9 cellular contexts compared by ENCODE assay signal in genomic region chr3:36945326-36945980, GRCh38. TPM values are rescaled to one million over a fixed set of nuclear protein-coding genes. Genes with fewer than 3 reads are reported as not detected.
DNase-seq lines count a peak whose midpoint lies in the region; ATAC-seq and TF ChIP-seq lines count a peak whose summit lies in the region.
"Had no signal": no experiment of that assay in that cellular context is flagged by ENCODE, and none has a peak within 500 bp of the region (broad histone marks: within the 10 kb centered on the region; RNA-seq: fewer than 3 reads in every experiment).

No MANE protein-coding gene starts in this region.

- H2AFZ ChIP-seq in OCI-LY3 (ENCODE audit: low read depth, low read length) (peak overlapping the region; percentile 76), osteoblast (ENCODE audit: low read length) (peak overlapping the region; percentile 91)

- DNase-seq in esophagus muscularis mucosa (ENCODE audit: extremely low spot score) = no peak
- no peak for DNase-seq in osteoblast (ENCODE audit: insufficient read length, low spot score, missing footprints)
- DNase-seq in HUDEP-2 (lab: John Stamatoyannopoulos, UW; ENCODE audit: unreplicated experiment in 76 of 76) = no peak
- no peak for DNase-seq in germinal center (ENCODE audit: low spot score)
- DNase-seq: NCI-H187 treated with DMSO at 0.1 percent for 48 hours had no signal

- H3K27me3 ChIP-seq in BLaER1 (no peaks in the 10 kb centered on the region; the same call in 1 of the 2 replicates), OCI-LY3 (ENCODE audit: low read depth, low read length) (no peaks in the 10 kb centered on the region), esophagus muscularis mucosa (no peaks in the 10 kb centered on the region), osteoblast (ENCODE audit: insufficient read depth, low read length) (no peaks in the 10 kb centered on the region)

- no peak overlapping the region for H3K27ac ChIP-seq in BLaER1
- H3K27ac ChIP-seq in OCI-LY3 (ENCODE audit: low read length) = no peak overlapping the region; the same call in 1 of the 2 replicates
- H3K27ac ChIP-seq in esophagus muscularis mucosa (replicated peaks in 1 of 4) = peak overlapping the region in 3 of 4 donors; percentile 78 to 80 (median 79)
- H3K27ac ChIP-seq in osteoblast (ENCODE audit: low read depth, low read length) = no peak overlapping the region

- H4K20me1 ChIP-seq in BLaER1 (no peaks in the 10 kb centered on the region), OCI-LY3 (ENCODE audit: insufficient read depth, low read length) (no peaks in the 10 kb centered on the region), osteoblast (ENCODE audit: insufficient read depth, low read length) (peaks cover 3% of the 10 kb centered on the region)

- H3K4me2 ChIP-seq in BLaER1 (peak overlapping the region; percentile 89), OCI-LY3 (ENCODE audit: low read length) (peak overlapping the region; percentile 79), osteoblast (ENCODE audit: insufficient read depth, low read length) (peak overlapping the region; percentile 77)

- H3K4me1 ChIP-seq in BLaER1 (peaks cover 11% of the 10 kb centered on the region), OCI-LY3 (ENCODE audit: low read length) (peaks cover 8% of the 10 kb centered on the region), esophagus muscularis mucosa (peaks cover 5 to 41% (median 27%) of the 10 kb centered on the region in 4 donors), osteoblast (ENCODE audit: insufficient read depth, low read length) (peaks cover 16% of the 10 kb centered on the region)

- H3K9me3 ChIP-seq in BLaER1 = peaks cover 45% of the 10 kb centered on the region
- H3K9me3 ChIP-seq in OCI-LY3 (ENCODE audit: insufficient read depth, low read length) = peaks cover 8% of the 10 kb centered on the region; the same call in 1 of the 2 replicates
- H3K9me3 ChIP-seq in esophagus muscularis mucosa = peaks cover 0 to 18% (median 7%) of the 10 kb centered on the region in 4 donors
- H3K9me3 ChIP-seq in osteoblast (ENCODE audit: low read depth, low read length) = no peaks in the 10 kb centered on the region

- H3K79me2 ChIP-seq in OCI-LY3 (ENCODE audit: low read length) (peaks cover 35% of the 10 kb centered on the region), osteoblast (ENCODE audit: insufficient read depth, low read length) (peaks cover 22% of the 10 kb centered on the region)

- peak overlapping the region; percentile 90; the same call in 1 of the 2 replicates for H3K9ac ChIP-seq in BLaER1
- H3K9ac ChIP-seq in OCI-LY3 (ENCODE audit: low read length) = peak overlapping the region; percentile 90; the same call in 1 of the 2 replicates

- TF ChIP-seq CTCF in OCI-LY3 (IDR thresholded peaks at IDR 0.05; ENCODE audit: low read depth, low read length) = no peak
- TF ChIP-seq CTCF in esophagus muscularis mucosa (IDR thresholded peaks at IDR 0.05) = no peak
- TF ChIP-seq CTCF in osteoblast (IDR thresholded peaks at IDR 0.05; ENCODE audit: extremely low read depth, low read depth, low read length) = no peak

- no peak for TF ChIP-seq POLR2A in esophagus muscularis mucosa (IDR thresholded peaks at IDR 0.05; ENCODE audit: low read depth)

- ATAC-seq in HG02852 (IDR thresholded peaks at IDR 0.05; ENCODE audit: unreplicated experiment) (no peak), GM21528 (IDR thresholded peaks at IDR 0.05; ENCODE audit: low FRiP score, unreplicated experiment) (no peak)

- peak overlapping the region; percentile 88 for H3K4me3 ChIP-seq in BLaER1
- peak overlapping the region; percentile 78 for H3K4me3 ChIP-seq in OCI-LY3 (ENCODE audit: low read length)
- H3K4me3 ChIP-seq in esophagus muscularis mucosa = peak overlapping the region; percentile 66 to 91 (median 80)
- peak overlapping the region; percentile 81 for H3K4me3 ChIP-seq in osteoblast (ENCODE audit: insufficient read depth, low read length)

- intact Hi-C loops in esophagus muscularis mucosa (cut with DNase I) = no loop called here

- TF ChIP-seq EP300 in esophagus muscularis mucosa (IDR thresholded peaks at IDR 0.05) = no peak

- H3K36me3 ChIP-seq in BLaER1 (no peaks in the 10 kb centered on the region), OCI-LY3 (replicated peaks; ENCODE audit: low read depth, low read length) (peaks cover 4% of the 10 kb centered on the region), esophagus muscularis mucosa (no peaks in the 10 kb centered on the region), osteoblast (ENCODE audit: insufficient read depth, low read length) (no peaks in the 10 kb centered on the region)

- WGBS in esophagus muscularis mucosa = 82% methylated on average over 21 of the region's 28 CpGs

RNA-seq across cellular contexts. Expression of gene TRANK1, which starts 0.6 kb away (rescaled TPM):
- total RNA-seq in esophagus muscularis mucosa (1 to 10 TPM; 7.3 to 9.6 (median 8.2) TPM), osteoblast (29.8 and 30.8 TPM in 2 replicates)

RNA-seq across cellular contexts. Expression of gene EPM2AIP1, which starts 47.5 kb away (rescaled TPM):
- 10 to 100 TPM in 2 of 4 donors, 1 to 10 TPM in 2; 9.5 to 13.7 (median 10.4) TPM for total RNA-seq in esophagus muscularis mucosa
- total RNA-seq in osteoblast = 22.8 and 28.0 TPM in 2 replicates

RNA-seq across cellular contexts. Expression of gene MLH1, which starts 47.9 kb away (rescaled TPM):
- total RNA-seq in esophagus muscularis mucosa = 10 to 100 TPM; 27.9 to 59.0 (median 36.3) TPM
- 45.4 and 53.6 TPM in 2 replicates for total RNA-seq in osteoblast

Comparison
In these comparisons a context has a peak if more than half of its experiments do, and no peak if none do; other contexts are left out.
1. H3K27ac ChIP-seq: peak in esophagus muscularis mucosa (3 of 4); none in BLaER1 (single experiment), OCI-LY3 (single experiment) and osteoblast (single experiment).
2. Peak in every context shown above with its lines, with median percentiles within 50 percentile points of each other: H3K4me2 ChIP-seq and H3K4me3 ChIP-seq.